Comparison of ENCODE assay signal across 1 cellular context in the genomic region with DNA sequence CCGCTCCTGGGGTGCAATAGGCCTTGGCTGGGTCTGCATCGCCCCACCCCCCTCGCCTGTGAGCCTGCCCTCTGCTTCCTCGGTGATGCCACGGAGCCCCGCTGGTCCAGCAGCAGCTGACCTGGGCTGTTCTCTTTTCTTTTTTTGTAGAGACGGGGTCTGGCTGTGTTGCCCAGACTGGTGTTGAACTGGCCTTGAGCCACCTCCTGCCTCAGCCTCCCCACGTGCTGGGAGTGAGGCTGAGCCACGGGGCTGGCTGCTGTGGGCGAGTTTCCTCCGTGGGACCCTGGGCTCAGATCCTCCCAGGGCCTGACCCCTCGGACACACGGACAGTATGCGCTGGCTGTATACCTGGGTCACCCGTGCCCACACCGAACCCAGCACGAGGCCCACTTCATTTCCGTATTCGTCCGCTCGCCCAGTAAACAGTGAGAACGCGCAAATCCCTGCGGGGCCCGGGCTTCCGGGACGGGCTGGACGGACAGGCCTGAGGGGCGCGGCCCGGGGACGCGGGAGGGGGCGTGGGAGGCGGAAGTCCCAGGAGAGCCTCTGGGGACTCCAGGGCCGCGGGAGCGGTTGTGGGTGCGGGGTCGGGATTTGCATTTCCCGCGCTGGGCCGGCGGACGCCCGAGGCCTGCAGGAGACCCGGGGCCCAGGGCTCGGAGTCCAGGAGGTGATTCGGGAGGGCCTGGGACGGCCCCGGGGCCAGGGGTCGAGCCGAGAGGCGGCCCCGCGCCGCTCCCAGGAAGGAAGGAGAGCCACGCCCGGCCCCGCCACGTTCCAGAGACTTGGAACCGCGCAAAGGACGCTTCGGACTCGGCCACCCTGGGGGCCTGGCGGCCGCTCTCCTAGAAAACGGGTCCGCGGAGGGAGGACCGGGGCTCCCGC.
TF ChIP-seq lines count a peak whose summit lies in the region.

No MANE protein-coding gene starts in this region.

TF ChIP-seq in HepG2, 621 proteins besides CTCF, POLR2A, EP300 and RAD21 (continued from another document and continues in another):
- TF ChIP-seq, protein P1, sequence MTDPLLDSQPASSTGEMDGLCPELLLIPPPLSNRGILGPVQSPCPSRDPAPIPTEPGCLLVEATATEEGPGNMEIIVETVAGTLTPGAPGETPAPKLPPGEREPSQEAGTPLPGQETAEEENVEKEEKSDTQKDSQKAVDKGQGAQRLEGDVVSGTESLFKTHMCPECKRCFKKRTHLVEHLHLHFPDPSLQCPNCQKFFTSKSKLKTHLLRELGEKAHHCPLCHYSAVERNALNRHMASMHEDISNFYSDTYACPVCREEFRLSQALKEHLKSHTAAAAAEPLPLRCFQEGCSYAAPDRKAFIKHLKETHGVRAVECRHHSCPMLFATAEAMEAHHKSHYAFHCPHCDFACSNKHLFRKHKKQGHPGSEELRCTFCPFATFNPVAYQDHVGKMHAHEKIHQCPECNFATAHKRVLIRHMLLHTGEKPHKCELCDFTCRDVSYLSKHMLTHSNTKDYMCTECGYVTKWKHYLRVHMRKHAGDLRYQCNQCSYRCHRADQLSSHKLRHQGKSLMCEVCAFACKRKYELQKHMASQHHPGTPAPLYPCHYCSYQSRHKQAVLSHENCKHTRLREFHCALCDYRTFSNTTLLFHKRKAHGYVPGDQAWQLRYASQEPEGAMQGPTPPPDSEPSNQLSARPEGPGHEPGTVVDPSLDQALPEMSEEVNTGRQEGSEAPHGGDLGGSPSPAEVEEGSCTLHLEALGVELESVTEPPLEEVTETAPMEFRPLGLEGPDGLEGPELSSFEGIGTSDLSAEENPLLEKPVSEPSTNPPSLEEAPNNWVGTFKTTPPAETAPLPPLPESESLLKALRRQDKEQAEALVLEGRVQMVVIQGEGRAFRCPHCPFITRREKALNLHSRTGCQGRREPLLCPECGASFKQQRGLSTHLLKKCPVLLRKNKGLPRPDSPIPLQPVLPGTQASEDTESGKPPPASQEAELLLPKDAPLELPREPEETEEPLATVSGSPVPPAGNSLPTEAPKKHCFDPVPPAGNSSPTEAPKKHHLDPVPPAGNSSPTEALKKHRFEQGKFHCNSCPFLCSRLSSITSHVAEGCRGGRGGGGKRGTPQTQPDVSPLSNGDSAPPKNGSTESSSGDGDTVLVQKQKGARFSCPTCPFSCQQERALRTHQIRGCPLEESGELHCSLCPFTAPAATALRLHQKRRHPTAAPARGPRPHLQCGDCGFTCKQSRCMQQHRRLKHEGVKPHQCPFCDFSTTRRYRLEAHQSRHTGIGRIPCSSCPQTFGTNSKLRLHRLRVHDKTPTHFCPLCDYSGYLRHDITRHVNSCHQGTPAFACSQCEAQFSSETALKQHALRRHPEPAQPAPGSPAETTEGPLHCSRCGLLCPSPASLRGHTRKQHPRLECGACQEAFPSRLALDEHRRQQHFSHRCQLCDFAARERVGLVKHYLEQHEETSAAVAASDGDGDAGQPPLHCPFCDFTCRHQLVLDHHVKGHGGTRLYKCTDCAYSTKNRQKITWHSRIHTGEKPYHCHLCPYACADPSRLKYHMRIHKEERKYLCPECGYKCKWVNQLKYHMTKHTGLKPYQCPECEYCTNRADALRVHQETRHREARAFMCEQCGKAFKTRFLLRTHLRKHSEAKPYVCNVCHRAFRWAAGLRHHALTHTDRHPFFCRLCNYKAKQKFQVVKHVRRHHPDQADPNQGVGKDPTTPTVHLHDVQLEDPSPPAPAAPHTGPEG (CRISPR knock-in tag; IDR thresholded peaks at IDR 0.05) = 0 out of 2 replicates have a peak, but pooled peaks have one; percentile 58
- TF ChIP-seq, protein P2, sequence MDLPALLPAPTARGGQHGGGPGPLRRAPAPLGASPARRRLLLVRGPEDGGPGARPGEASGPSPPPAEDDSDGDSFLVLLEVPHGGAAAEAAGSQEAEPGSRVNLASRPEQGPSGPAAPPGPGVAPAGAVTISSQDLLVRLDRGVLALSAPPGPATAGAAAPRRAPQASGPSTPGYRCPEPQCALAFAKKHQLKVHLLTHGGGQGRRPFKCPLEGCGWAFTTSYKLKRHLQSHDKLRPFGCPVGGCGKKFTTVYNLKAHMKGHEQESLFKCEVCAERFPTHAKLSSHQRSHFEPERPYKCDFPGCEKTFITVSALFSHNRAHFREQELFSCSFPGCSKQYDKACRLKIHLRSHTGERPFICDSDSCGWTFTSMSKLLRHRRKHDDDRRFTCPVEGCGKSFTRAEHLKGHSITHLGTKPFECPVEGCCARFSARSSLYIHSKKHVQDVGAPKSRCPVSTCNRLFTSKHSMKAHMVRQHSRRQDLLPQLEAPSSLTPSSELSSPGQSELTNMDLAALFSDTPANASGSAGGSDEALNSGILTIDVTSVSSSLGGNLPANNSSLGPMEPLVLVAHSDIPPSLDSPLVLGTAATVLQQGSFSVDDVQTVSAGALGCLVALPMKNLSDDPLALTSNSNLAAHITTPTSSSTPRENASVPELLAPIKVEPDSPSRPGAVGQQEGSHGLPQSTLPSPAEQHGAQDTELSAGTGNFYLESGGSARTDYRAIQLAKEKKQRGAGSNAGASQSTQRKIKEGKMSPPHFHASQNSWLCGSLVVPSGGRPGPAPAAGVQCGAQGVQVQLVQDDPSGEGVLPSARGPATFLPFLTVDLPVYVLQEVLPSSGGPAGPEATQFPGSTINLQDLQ (CRISPR knock-in tag; IDR thresholded peaks at IDR 0.05) = no peak
- 0 out of 2 replicates have a peak, but pooled peaks have one; percentile 31 for TF ChIP-seq MEF2D (CRISPR knock-in tag; IDR thresholded peaks at IDR 0.05)
- peak; percentile 15; the same call in 1 of the 2 replicates for TF ChIP-seq ZNF350 (CRISPR knock-in tag; IDR thresholded peaks at IDR 0.05; ENCODE audit: borderline replicate concordance, low read depth)
- 0 out of 2 replicates have a peak, but pooled peaks have one; percentile 75 for TF ChIP-seq NFATC3 (CRISPR knock-in tag; IDR thresholded peaks at IDR 0.05)
- no peak for TF ChIP-seq ZNF670 (CRISPR knock-in tag; IDR thresholded peaks at IDR 0.05; ENCODE audit: borderline replicate concordance)
- TF ChIP-seq ARNT2 (CRISPR knock-in tag; IDR thresholded peaks at IDR 0.05; ENCODE audit: low read depth) = 0 out of 2 replicates have a peak, but pooled peaks have one; percentile 33
- TF ChIP-seq, protein P3, sequence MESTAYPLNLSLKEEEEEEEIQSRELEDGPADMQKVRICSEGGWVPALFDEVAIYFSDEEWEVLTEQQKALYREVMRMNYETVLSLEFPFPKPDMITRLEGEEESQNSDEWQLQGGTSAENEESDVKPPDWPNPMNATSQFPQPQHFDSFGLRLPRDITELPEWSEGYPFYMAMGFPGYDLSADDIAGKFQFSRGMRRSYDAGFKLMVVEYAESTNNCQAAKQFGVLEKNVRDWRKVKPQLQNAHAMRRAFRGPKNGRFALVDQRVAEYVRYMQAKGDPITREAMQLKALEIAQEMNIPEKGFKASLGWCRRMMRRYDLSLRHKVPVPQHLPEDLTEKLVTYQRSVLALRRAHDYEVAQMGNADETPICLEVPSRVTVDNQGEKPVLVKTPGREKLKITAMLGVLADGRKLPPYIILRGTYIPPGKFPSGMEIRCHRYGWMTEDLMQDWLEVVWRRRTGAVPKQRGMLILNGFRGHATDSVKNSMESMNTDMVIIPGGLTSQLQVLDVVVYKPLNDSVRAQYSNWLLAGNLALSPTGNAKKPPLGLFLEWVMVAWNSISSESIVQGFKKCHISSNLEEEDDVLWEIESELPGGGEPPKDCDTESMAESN (CRISPR knock-in tag; conservative IDR thresholded peaks at IDR 0.05) = peak; percentile 37; the same call in 1 of the 2 replicates
- TF ChIP-seq ZFY (CRISPR knock-in tag; IDR thresholded peaks at IDR 0.05) = peak; percentile 73
- TF ChIP-seq, protein P4, sequence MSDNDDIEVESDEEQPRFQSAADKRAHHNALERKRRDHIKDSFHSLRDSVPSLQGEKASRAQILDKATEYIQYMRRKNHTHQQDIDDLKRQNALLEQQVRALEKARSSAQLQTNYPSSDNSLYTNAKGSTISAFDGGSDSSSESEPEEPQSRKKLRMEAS (IDR thresholded peaks at IDR 0.05) = peak; percentile 40; the same call in 1 of the 2 replicates
- TF ChIP-seq YEATS2 (CRISPR knock-in tag; IDR thresholded peaks at IDR 0.05; ENCODE audit: borderline replicate concordance) = 0 out of 2 replicates have a peak, but pooled peaks have one; percentile 32
- TF ChIP-seq, protein P5, sequence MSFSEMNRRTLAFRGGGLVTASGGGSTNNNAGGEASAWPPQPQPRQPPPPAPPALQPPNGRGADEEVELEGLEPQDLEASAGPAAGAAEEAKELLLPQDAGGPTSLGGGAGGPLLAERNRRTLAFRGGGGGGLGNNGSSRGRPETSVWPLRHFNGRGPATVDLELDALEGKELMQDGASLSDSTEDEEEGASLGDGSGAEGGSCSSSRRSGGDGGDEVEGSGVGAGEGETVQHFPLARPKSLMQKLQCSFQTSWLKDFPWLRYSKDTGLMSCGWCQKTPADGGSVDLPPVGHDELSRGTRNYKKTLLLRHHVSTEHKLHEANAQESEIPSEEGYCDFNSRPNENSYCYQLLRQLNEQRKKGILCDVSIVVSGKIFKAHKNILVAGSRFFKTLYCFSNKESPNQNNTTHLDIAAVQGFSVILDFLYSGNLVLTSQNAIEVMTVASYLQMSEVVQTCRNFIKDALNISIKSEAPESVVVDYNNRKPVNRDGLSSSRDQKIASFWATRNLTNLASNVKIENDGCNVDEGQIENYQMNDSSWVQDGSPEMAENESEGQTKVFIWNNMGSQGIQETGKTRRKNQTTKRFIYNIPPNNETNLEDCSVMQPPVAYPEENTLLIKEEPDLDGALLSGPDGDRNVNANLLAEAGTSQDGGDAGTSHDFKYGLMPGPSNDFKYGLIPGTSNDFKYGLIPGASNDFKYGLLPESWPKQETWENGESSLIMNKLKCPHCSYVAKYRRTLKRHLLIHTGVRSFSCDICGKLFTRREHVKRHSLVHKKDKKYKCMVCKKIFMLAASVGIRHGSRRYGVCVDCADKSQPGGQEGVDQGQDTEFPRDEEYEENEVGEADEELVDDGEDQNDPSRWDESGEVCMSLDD (CRISPR knock-in tag; IDR thresholded peaks at IDR 0.05; ENCODE audit: borderline replicate concordance) = 0 out of 2 replicates have a peak, but pooled peaks have one; percentile 44
- peak; percentile 29; the same call in 1 of the 2 replicates for TF ChIP-seq NFYC (CRISPR knock-in tag; IDR thresholded peaks at IDR 0.05)
- TF ChIP-seq ZNF75D (CRISPR knock-in tag; IDR thresholded peaks at IDR 0.05; ENCODE audit: borderline replicate concordance) = no peak
- TF ChIP-seq ZNF570 (CRISPR knock-in tag; IDR thresholded peaks at IDR 0.05; ENCODE audit: borderline replicate concordance) = no peak
- peak; percentile 69 for TF ChIP-seq ZFX (CRISPR knock-in tag; IDR thresholded peaks at IDR 0.05; ENCODE audit: low read depth)
- TF ChIP-seq ZNF232 (CRISPR knock-in tag; IDR thresholded peaks at IDR 0.05; ENCODE audit: borderline replicate concordance) = 0 out of 2 replicates have a peak, but pooled peaks have one; percentile 49
- TF ChIP-seq, protein P6, sequence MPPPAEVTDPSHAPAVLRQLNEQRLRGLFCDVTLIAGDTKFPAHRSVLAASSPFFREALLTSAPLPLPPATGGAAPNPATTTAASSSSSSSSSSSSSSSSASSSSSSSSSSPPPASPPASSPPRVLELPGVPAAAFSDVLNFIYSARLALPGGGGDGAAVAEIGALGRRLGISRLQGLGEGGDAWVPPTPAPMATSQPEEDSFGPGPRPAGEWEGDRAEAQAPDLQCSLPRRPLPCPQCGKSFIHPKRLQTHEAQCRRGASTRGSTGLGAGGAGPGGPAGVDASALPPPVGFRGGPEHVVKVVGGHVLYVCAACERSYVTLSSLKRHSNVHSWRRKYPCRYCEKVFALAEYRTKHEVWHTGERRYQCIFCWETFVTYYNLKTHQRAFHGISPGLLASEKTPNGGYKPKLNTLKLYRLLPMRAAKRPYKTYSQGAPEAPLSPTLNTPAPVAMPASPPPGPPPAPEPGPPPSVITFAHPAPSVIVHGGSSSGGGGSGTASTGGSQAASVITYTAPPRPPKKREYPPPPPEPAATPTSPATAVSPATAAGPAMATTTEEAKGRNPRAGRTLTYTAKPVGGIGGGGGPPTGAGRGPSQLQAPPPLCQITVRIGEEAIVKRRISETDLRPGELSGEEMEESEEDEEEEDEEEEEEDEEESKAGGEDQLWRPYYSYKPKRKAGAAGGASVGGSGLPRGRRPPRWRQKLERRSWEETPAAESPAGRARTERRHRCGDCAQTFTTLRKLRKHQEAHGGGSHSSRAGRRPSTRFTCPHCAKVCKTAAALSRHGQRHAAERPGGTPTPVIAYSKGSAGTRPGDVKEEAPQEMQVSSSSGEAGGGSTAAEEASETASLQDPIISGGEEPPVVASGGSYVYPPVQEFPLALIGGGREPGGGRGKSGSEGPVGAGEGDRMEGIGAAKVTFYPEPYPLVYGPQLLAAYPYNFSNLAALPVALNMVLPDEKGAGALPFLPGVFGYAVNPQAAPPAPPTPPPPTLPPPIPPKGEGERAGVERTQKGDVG (CRISPR knock-in tag; IDR thresholded peaks at IDR 0.05; ENCODE audit: borderline replicate concordance) = peak; percentile 52; the same call in 1 of the 2 replicates
- peak; percentile 66; the same call in 1 of the 2 replicates for TF ChIP-seq RBFOX2 (IDR thresholded peaks at IDR 0.05; ENCODE audit: low read depth, low read length)
- 0 out of 2 replicates have a peak, but pooled peaks have one; percentile 23 for TF ChIP-seq SP5 (CRISPR knock-in tag; IDR thresholded peaks at IDR 0.05; ENCODE audit: borderline replicate concordance, low read depth)
- TF ChIP-seq, protein P7, sequence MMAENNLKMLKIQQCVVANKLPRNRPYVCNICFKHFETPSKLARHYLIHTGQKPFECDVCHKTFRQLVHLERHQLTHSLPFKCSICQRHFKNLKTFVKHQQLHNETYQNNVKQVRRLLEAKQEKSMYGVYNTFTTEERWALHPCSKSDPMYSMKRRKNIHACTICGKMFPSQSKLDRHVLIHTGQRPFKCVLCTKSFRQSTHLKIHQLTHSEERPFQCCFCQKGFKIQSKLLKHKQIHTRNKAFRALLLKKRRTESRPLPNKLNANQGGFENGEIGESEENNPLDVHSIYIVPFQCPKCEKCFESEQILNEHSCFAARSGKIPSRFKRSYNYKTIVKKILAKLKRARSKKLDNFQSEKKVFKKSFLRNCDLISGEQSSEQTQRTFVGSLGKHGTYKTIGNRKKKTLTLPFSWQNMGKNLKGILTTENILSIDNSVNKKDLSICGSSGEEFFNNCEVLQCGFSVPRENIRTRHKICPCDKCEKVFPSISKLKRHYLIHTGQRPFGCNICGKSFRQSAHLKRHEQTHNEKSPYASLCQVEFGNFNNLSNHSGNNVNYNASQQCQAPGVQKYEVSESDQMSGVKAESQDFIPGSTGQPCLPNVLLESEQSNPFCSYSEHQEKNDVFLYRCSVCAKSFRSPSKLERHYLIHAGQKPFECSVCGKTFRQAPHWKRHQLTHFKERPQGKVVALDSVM (CRISPR knock-in tag; IDR thresholded peaks at IDR 0.05) = 0 out of 2 replicates have a peak, but pooled peaks have one; percentile 55
- 0 out of 2 replicates have a peak, but pooled peaks have one; percentile 51 for TF ChIP-seq EED (CRISPR knock-in tag; IDR thresholded peaks at IDR 0.05)
- TF ChIP-seq ZNF558 (CRISPR knock-in tag; IDR thresholded peaks at IDR 0.05; ENCODE audit: borderline replicate concordance) = peak; percentile 27; the same call in 1 of the 2 replicates
- peak; percentile 70; the same call in 1 of the 2 replicates for TF ChIP-seq ZNF776 (CRISPR knock-in tag; IDR thresholded peaks at IDR 0.05)
- TF ChIP-seq ATF7-NPFF (CRISPR knock-in tag; IDR thresholded peaks at IDR 0.05; ENCODE audit: low read depth) = peak; percentile 72; the same call in 1 of the 2 replicates
- TF ChIP-seq HNRNPLL (IDR thresholded peaks at IDR 0.05; ENCODE audit: low read depth, low read length, poor library complexity, severe bottlenecking) = peak; percentile 53
- TF ChIP-seq RBM22 (optimal IDR thresholded peaks at IDR 0.05; ENCODE audit: low read length) = no peak
- peak; percentile 45; the same call in 1 of the 2 replicates for TF ChIP-seq ZNF766 (CRISPR knock-in tag; IDR thresholded peaks at IDR 0.05; ENCODE audit: borderline replicate concordance)
- 0 out of 2 replicates have a peak, but pooled peaks have one; percentile 48 for TF ChIP-seq ZNF468 (CRISPR knock-in tag; IDR thresholded peaks at IDR 0.05)
- TF ChIP-seq ELF4 (CRISPR knock-in tag; IDR thresholded peaks at IDR 0.05; ENCODE audit: borderline replicate concordance) = 0 out of 2 replicates have a peak, but pooled peaks have one; percentile 64
- TF ChIP-seq KLF11 (CRISPR knock-in tag; IDR thresholded peaks at IDR 0.05) = no peak
- 0 out of 2 replicates have a peak, but pooled peaks have one; percentile 36 for TF ChIP-seq NFKB2 (CRISPR knock-in tag; IDR thresholded peaks at IDR 0.05; ENCODE audit: borderline replicate concordance)
- no peak for TF ChIP-seq RAD51 (IDR thresholded peaks at IDR 0.05; ENCODE audit: borderline replicate concordance)
